In the genomic region with DNA sequence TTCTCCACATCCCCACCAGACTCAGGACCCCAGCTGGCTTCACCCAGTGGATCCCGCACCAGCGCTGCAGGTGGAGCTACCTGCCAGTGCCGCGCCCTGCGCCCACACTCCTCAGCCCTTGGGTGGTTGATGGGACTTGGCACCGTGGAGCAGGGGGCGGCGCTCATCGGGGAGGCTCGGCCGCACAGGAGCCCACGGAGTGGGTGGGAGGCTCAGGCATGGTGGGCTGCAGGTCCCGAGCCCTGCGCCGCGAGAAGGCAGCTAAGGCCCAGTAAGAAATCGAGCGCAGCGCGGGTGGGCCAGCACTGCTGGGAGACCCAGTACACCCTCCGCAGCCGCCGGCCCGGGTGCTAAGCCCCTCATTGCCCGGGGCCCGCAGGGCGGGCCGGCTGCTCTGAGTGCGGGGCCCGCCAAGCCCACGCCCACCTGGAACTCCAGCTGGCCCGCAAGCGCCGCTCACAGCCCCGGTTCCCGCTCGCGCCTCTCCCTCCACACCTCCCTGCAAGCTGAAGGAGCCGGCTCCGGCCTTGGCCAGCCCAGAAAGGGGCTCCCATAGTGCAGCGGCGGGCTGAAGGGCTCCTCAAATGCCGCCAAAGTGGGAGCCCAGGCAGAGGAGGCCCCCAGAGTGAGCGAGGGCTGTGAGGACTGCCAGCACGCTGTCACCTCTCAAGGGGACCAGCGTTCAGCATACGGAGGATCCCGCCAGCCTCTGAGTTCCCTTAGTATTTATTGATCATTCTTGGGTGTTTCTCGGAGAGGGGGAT, we compare ENCODE assay signal across 1 cellular context. TPM values are rescaled to one million over a fixed set of nuclear protein-coding genes. Genes with fewer than 3 reads are reported as not detected.
"Had no signal": no experiment of that assay in that cellular context is flagged by ENCODE, and none has a peak within 500 bp of the region (broad histone marks: within the 10 kb centered on the region; RNA-seq: fewer than 3 reads in every experiment).

No MANE protein-coding gene starts in this region.

RNA-seq across cellular contexts. Expression of a gene that starts 9.3 kb away (rescaled TPM):
- total RNA-seq: OCI-LY7 had no signal
